In the genomic region with DNA sequence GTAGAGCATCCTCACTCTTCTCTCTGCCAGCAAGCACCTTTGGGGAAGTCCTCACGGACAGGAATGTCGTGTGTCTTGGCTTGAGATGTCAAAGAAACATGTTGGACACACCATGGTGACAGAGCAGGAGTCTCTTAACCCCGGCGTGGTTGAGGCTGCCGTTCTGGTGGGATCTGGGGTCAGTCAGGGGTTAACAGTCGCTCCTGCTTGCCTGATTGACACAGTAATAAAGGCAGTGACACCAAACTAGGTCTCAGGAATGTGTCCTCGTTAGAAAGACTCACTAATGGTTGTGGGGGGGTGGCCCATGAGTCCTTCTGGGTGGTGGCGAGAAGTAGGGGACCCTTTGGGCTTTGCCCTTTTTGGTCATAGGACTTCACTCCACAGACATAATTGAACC, we compare ENCODE assay signal across 28 cellular contexts.
DNase-seq lines count a peak whose midpoint lies in the region; ATAC-seq, FAIRE-seq and TF ChIP-seq lines count a peak whose summit lies in the region.
"Had no signal": no experiment of that assay in that cellular context is flagged by ENCODE, and none has a peak within 500 bp of the region (broad histone marks: within the 10 kb centered on the region; RNA-seq: fewer than 3 reads in every experiment).

No MANE protein-coding gene starts in this region.

- H3K4me1 Mint-ChIP-seq in Caco-2 (ENCODE audit: low read depth, unreplicated experiment): peaks cover 34% of the 10 kb centered on the region
- H3K4me1 Mint-ChIP-seq: activated CD4-positive, alpha-beta T cell treated with anti-CD3 and anti-CD28 coated beads for 36 hours; activated naive CD8-positive, alpha-beta T cell treated with anti-CD3 and anti-CD28 coated beads, Interleukin-2, amount 10 ng/mL, durations not matched to agents 7 days and 5 days; central memory CD8-positive, alpha-beta T cell; natural killer cell had no signal

- no peak overlapping the region for H4K8ac ChIP-seq in IMR-90 (ENCODE audit: low read depth in 2 of 2, low read length in 2 of 2)

- ATAC-seq in IMR-90 (ENCODE audit: low read depth): no peak
- ATAC-seq in pancreas: no peak
- ATAC-seq: activated CD4-positive, alpha-beta T cell treated with anti-CD3 and anti-CD28 coated beads for 36 hours; activated CD8-positive, alpha-beta T cell treated with anti-CD3 and anti-CD28 coated beads, Interleukin-2, amount 10 ng/mL, durations not matched to agents 7 days and 5 days; GM12878; natural killer cell had no signal

- 0 out of 2 replicates have a peak overlapping the region, but pooled peaks have one; percentile 44 for H3K23ac ChIP-seq in IMR-90 (ENCODE audit: low read depth, low read length)

- peaks cover 5% of the 10 kb centered on the region; the same call in 1 of the 2 replicates for H3K36me3 ChIP-seq in Caco-2 (ENCODE audit: control insufficient read depth, insufficient read depth, low read length)
- H3K36me3 ChIP-seq in IMR-90 (ENCODE audit: control insufficient read depth, insufficient read depth, low read length): peaks cover 1% of the 10 kb centered on the region; the same call in 1 of the 2 replicates
- H3K36me3 ChIP-seq in pancreas: no peaks in the 10 kb centered on the region
- no peaks in the 10 kb centered on the region for H3K36me3 ChIP-seq in WERI-Rb-1
- H3K36me3 ChIP-seq: ascending aorta, gastrocnemius medialis, left lung had no signal

- H3K9ac ChIP-seq in IMR-90 (ENCODE audit: low read depth, low read length): no peak overlapping the region

- no peak overlapping the region for H2BK120ac ChIP-seq in IMR-90 (ENCODE audit: low read depth, low read length)

- POLR2A ChIA-PET in Caco-2 (lab: Charles Lee): no interaction called here
- POLR2A ChIA-PET in IMR-90 (lab: Charles Lee; ENCODE audit: unreplicated experiment): no interaction called here

- peaks cover 12% of the 10 kb centered on the region; the same call in 1 of the 2 replicates for H3K9me1 ChIP-seq in IMR-90 (ENCODE audit: insufficient read depth, low read length)

- no peak overlapping the region for H2BK5ac ChIP-seq in IMR-90 (ENCODE audit: low read depth, low read length, poor library complexity, severe bottlenecking)

- TF ChIP-seq CTCF in Caco-2 (IDR thresholded peaks at IDR 0.05; ENCODE audit: insufficient read depth in 1 of 2, low read depth in 1 of 2, low read length in 1 of 2, severe bottlenecking in 1 of 2, unreplicated experiment in 1 of 2) (no peak), IMR-90 (conservative IDR thresholded peaks at IDR 0.05; ENCODE audit: low read depth, low read length) (no peak), pancreas (IDR thresholded peaks at IDR 0.05) (no peak), lower leg skin (IDR thresholded peaks at IDR 0.05) (no peak), WERI-Rb-1 (IDR thresholded peaks at IDR 0.05; ENCODE audit: low read depth, low read length) (no peak)

- dilution Hi-C loops in IMR-90 (cut with HindIII; ENCODE audit: low sequenced_read_pairs, unreplicated experiment): no loop called here

- H3K4me1 ChIP-seq in Caco-2 (peaks cover 33% of the 10 kb centered on the region), IMR-90 (ENCODE audit: control insufficient read depth, insufficient read depth, low read length) (peaks cover 12% of the 10 kb centered on the region), pancreas (peaks cover 18 to 38% (median 36%) of the 10 kb centered on the region in 3 donors)

- intact Hi-C loops in Caco-2 (cut with micrococcal nuclease; ENCODE audit: unreplicated experiment) (loop anchor here (1.0 to 2.0 kb wide), 5 partner anchors 42 to 68 kb away; partner anchors contain the start of gene TCF7L2), IMR-90 (cut with micrococcal nuclease) (no loop called here), pancreas (cut with DNase I) (no loop called here), lower leg skin (cut with DNase I; ENCODE audit: low total_unique reads) (no loop called here)

- no peak overlapping the region for H2BK15ac ChIP-seq in IMR-90 (ENCODE audit: low read depth, low read length)

- WGBS in IMR-90 (ENCODE audit: extremely low coverage in 2 of 2, insufficient read length in 1 of 2), 2 experiments: 50% methylated on average over 4 of the region's 8 CpGs; no CpG with 5 or more reads in 1 of the 2 experiments
- 65% methylated on average over 8 of the region's 8 CpGs for WGBS in pancreas, 2 donors
- WGBS in lower leg skin, 2 donors: 76 to 80% methylated on average over 8 of the region's 8 CpGs

- no peak for TF ChIP-seq POLR2A in IMR-90 (IDR thresholded peaks at IDR 0.05; ENCODE audit: low read depth, low read length)
- TF ChIP-seq POLR2A in lower leg skin (IDR thresholded peaks at IDR 0.05): no peak

- no peaks in the 10 kb centered on the region for H3K27me3 Mint-ChIP-seq in Caco-2 (ENCODE audit: insufficient read depth, unreplicated experiment)
- H3K27me3 Mint-ChIP-seq: central memory CD8-positive, alpha-beta T cell had no signal

- no peak overlapping the region for H3K4ac ChIP-seq in IMR-90 (ENCODE audit: low read depth, low read length)

- H3K27ac ChIP-seq in IMR-90 (ENCODE audit: insufficient read depth, low read length) (no peak overlapping the region), pancreas (peak overlapping the region; percentile 19 to 73 (median 50)), WERI-Rb-1 (no peak overlapping the region)
- H3K27ac ChIP-seq: left lung, SK-N-MC had no signal

- H3K9me3 ChIP-seq in Caco-2: no peaks in the 10 kb centered on the region
- no peaks in the 10 kb centered on the region for H3K9me3 ChIP-seq in IMR-90 (ENCODE audit: control insufficient read depth, insufficient read depth, low read length)
- H3K9me3 ChIP-seq in pancreas: no peaks in the 10 kb centered on the region
- no peaks in the 10 kb centered on the region for H3K9me3 ChIP-seq in WERI-Rb-1 (ENCODE audit: severe bottlenecking)
- H3K9me3 ChIP-seq: ascending aorta, gastrocnemius medialis, left lung had no signal

- no peak overlapping the region for H2AFZ ChIP-seq in IMR-90 (replicated peaks; ENCODE audit: low read length, poor library complexity)

- no peak overlapping the region for H3K4me2 ChIP-seq in IMR-90 (ENCODE audit: low read depth, low read length)

- no peak overlapping the region; the same call in 1 of the 2 replicates for H3K14ac ChIP-seq in IMR-90 (replicated peaks; ENCODE audit: low read depth, low read length)

- no peaks in the 10 kb centered on the region for H3K9me3 Mint-ChIP-seq in Caco-2 (ENCODE audit: unreplicated experiment)
- H3K9me3 Mint-ChIP-seq: activated naive CD8-positive, alpha-beta T cell treated with anti-CD3 and anti-CD28 coated beads, Interleukin-2, amount 10 ng/mL, durations not matched to agents 7 days and 5 days; central memory CD8-positive, alpha-beta T cell; HFFc6; natural killer cell; T-helper 1 cell treated with Interleukin-12 subunit alpha and Interleukin-12 subunit beta and Interleukin-4 antibody, amounts not matched to agents 30 μg/mL and 1 μg/mL, for 36 hours had no signal

- H3K4me3 Mint-ChIP-seq in Caco-2 (ENCODE audit: unreplicated experiment): peak overlapping the region; percentile 50
- H3K4me3 Mint-ChIP-seq: activated CD4-positive, alpha-beta T cell treated with anti-CD3 and anti-CD28 coated beads for 36 hours; activated CD8-positive, alpha-beta T cell treated with anti-CD3 and anti-CD28 coated beads, Interleukin-2, amount 10 ng/mL, durations not matched to agents 7 days and 5 days; activated naive CD8-positive, alpha-beta T cell treated with anti-CD3 and anti-CD28 coated beads, Interleukin-2, amount 10 ng/mL, durations not matched to agents 7 days and 5 days; CD14-positive monocyte; central memory CD8-positive, alpha-beta T cell; HFFc6; natural killer cell; T-helper 1 cell treated with Interleukin-12 subunit alpha and Interleukin-12 subunit beta and Interleukin-4 antibody, amounts not matched to agents 30 μg/mL and 1 μg/mL, for 36 hours had no signal

- no peak overlapping the region for H4K91ac ChIP-seq in IMR-90 (ENCODE audit: insufficient read depth, low read depth, low read length)

- CTCF ChIA-PET in Caco-2 (lab: Charles Lee) (interaction anchor here (0.7 kb wide), 1 partner anchor 182 kb away, joined by 3 read pairs; no protein-coding TSS in a partner anchor), IMR-90 (lab: Yijun Ruan, JAX) (interaction anchor here (0.7 kb wide), 1 partner anchor 11 kb away, joined by 3 read pairs; no protein-coding TSS in a partner anchor)

- peaks cover 74% of the 10 kb centered on the region for H4K20me1 ChIP-seq in IMR-90 (ENCODE audit: insufficient read depth, low read length)

- no peak overlapping the region for H3K4me3 ChIP-seq in Caco-2 (ENCODE audit: low read depth, low read length)
- no peak overlapping the region for H3K4me3 ChIP-seq in IMR-90 (ENCODE audit: insufficient read depth, low read depth, low read length)
- H3K4me3 ChIP-seq in pancreas: no peak overlapping the region
- no peak overlapping the region for H3K4me3 ChIP-seq in lower leg skin (ENCODE audit: low read depth, poor library complexity, severe bottlenecking)
- no peak overlapping the region for H3K4me3 ChIP-seq in WERI-Rb-1 (ENCODE audit: low read depth, low read length)
- H3K4me3 ChIP-seq: ascending aorta, gastrocnemius medialis, GM12878, left lung, SK-N-MC had no signal

- in situ Hi-C loops in IMR-90 (cut with MboI; ENCODE audit: low sequenced_read_pairs): no loop called here

- H3K56ac ChIP-seq in IMR-90 (ENCODE audit: extremely low read depth, insufficient read depth, low read length): no peak overlapping the region

- no peak overlapping the region for H2BK20ac ChIP-seq in IMR-90 (ENCODE audit: low read depth, low read length)

- peaks cover 35 to 79% of the 10 kb centered on the region in 2 experiments for H3K79me1 ChIP-seq in IMR-90 (ENCODE audit: low read depth in 1 of 2, low read length in 2 of 2)

- no peak overlapping the region for H2AK9ac ChIP-seq in IMR-90 (replicated peaks; ENCODE audit: low read depth, low read length, poor library complexity)

- no peak overlapping the region for H3K18ac ChIP-seq in IMR-90 (ENCODE audit: low read depth, low read length)

- no peak overlapping the region for H2AK5ac ChIP-seq in IMR-90 (ENCODE audit: low read depth, low read length)

- peaks cover 31% of the 10 kb centered on the region for H3K36me3 Mint-ChIP-seq in Caco-2 (ENCODE audit: insufficient read depth, unreplicated experiment)
- H3K36me3 Mint-ChIP-seq: activated naive CD8-positive, alpha-beta T cell treated with anti-CD3 and anti-CD28 coated beads, Interleukin-2, amount 10 ng/mL, durations not matched to agents 7 days and 5 days; natural killer cell had no signal

- H3K27me3 ChIP-seq in Caco-2 (replicated peaks; ENCODE audit: control insufficient read depth, insufficient read depth, low read length): no peaks in the 10 kb centered on the region
- no peaks in the 10 kb centered on the region for H3K27me3 ChIP-seq in IMR-90 (ENCODE audit: control insufficient read depth, insufficient read depth, low read length)
- no peaks in the 10 kb centered on the region for H3K27me3 ChIP-seq in pancreas
- no peaks in the 10 kb centered on the region for H3K27me3 ChIP-seq in WERI-Rb-1 (ENCODE audit: insufficient read depth, low read depth, severe bottlenecking)
- H3K27me3 ChIP-seq: ascending aorta, gastrocnemius medialis, left lung had no signal

- FAIRE-seq in pancreas (lab: Jason Lieb, UNC): no peak
- FAIRE-seq: GM12878 had no signal

- TF ChIP-seq RAD21 in IMR-90 (IDR thresholded peaks at IDR 0.05; ENCODE audit: low read length): no peak

- no peak overlapping the region for H4K5ac ChIP-seq in IMR-90 (ENCODE audit: low read depth, low read length)

- H3K27ac Mint-ChIP-seq in Caco-2 (ENCODE audit: unreplicated experiment): peak overlapping the region; percentile 81
- H3K27ac Mint-ChIP-seq: activated CD4-positive, alpha-beta T cell treated with anti-CD3 and anti-CD28 coated beads for 36 hours; activated CD8-positive, alpha-beta T cell treated with anti-CD3 and anti-CD28 coated beads, Interleukin-2, amount 10 ng/mL, durations not matched to agents 7 days and 5 days; activated naive CD8-positive, alpha-beta T cell treated with anti-CD3 and anti-CD28 coated beads, Interleukin-2, amount 10 ng/mL, durations not matched to agents 7 days and 5 days; natural killer cell; T-helper 1 cell treated with Interleukin-12 subunit alpha and Interleukin-12 subunit beta and Interleukin-4 antibody, amounts not matched to agents 30 μg/mL and 1 μg/mL, for 36 hours had no signal

- DNase-seq in Caco-2 (peak in 1 of 2 experiments; percentile 10), IMR-90 (no peak), left kidney (ENCODE audit: low read depth, low spot score) (peak; percentile 73), pancreas (no peak), lower leg skin (ENCODE audit: low spot score in 2 of 2) (no peak), WERI-Rb-1 (no peak)
- DNase-seq in stimulated activated naive CD4-positive, alpha-beta T cell (lab: John Stamatoyannopoulos, UW): no peak
- DNase-seq in activated naive CD4-positive, alpha-beta T cell treated with Interleukin-2 at 50 U/mL for 16 hours: no peak
- DNase-seq: activated CD4-positive, alpha-beta T cell treated with anti-CD3 and anti-CD28 coated beads for 36 hours; activated CD8-positive, alpha-beta T cell treated with anti-CD3 and anti-CD28 coated beads, Interleukin-2, amount 10 ng/mL, durations not matched to agents 7 days and 5 days; activated effector memory CD4-positive, alpha-beta T cell treated with Interleukin-2 at 50 U/mL for 16 hours; activated naive CD8-positive, alpha-beta T cell treated with anti-CD3 and anti-CD28 coated beads, Interleukin-2, amount 10 ng/mL, durations not matched to agents 7 days and 5 days; HFFc6; hypothalamus; Karpas-422; midbrain; natural killer cell; NCI-H1436 treated with DMSO at 0.1 percent for 48 hours; NCI-H446; stimulated activated naive CD4-positive, alpha-beta T cell treated with Interleukin-2 at 50 U/mL for 16 hours had no signal

- BruUV-seq in Caco-2 (replicated peaks; lab: Mats Ljungman, UMichigan): no TSS peak
- no TSS peak for BruUV-seq in IMR-90 (replicated peaks; lab: Mats Ljungman, UMichigan)

Comparison
In these comparisons a context has a peak if more than half of its experiments do, and no peak if none do; other contexts are left out.
1. H3K27ac ChIP-seq: peak in pancreas (4 of 4); none in IMR-90 (single experiment) and WERI-Rb-1 (single experiment).